Comparison of ENCODE assay signal across 8 cellular contexts in the genomic region with DNA sequence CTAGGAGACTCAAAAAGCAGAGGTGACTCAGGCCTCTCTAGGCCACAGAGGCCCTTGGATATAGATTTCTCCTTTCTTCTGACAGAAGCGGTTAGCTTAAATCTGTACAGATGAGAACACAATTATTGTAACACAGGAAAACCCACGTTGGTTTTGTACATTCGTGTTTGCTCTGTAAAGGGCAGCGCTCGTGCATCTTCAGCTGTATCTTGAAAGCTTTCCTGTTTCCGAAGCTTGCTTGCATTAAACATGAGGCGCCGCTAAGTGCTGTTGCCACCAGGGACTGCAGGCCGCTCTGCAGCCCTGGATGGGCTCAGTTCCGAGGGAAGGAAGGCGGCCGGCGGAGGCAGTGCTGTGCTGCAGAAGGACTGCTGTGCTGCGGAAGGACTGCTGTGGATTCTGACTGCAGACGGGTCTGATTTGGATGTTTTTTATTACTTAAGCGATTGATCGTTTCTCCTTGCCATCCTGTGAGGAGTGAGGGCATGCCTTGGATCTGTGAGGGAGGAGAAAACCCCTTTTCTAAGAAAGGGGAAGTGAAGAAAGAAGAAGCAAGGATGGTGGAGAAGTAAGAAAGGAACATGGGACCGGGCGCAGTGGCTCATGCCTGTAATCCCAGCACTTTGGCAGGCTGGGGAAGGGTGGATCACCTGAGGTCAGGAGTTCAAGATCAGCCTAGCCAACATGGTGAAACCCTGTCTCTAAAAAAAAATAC. TPM values are rescaled to one million over a fixed set of nuclear protein-coding genes. Genes with fewer than 3 reads are reported as not detected.
DNase-seq lines count a peak whose midpoint lies in the region; ATAC-seq, FAIRE-seq and TF ChIP-seq lines count a peak whose summit lies in the region.

No MANE protein-coding gene starts in this region.

- peaks cover 1% of the 10 kb centered on the region for H3K4me1 Mint-ChIP-seq in progenitor cell of endocrine pancreas (ENCODE audit: low read depth)

- no peaks in the 10 kb centered on the region for H3K9me3 Mint-ChIP-seq in progenitor cell of endocrine pancreas (ENCODE audit: low read depth)

- FAIRE-seq in endothelial cell of umbilical vein (lab: Jason Lieb, UNC) = no peak

- H3K27me3 ChIP-seq in IMR-90 (ENCODE audit: control insufficient read depth, insufficient read depth, low read length) = no peaks in the 10 kb centered on the region
- H3K27me3 ChIP-seq in endothelial cell of umbilical vein (ENCODE audit: control insufficient read depth in 2 of 2, insufficient read depth in 2 of 2, low read length in 2 of 2) = no peaks in the 10 kb centered on the region
- H3K27me3 ChIP-seq in prostate gland (replicated peaks; ENCODE audit: insufficient read depth) = no peaks in the 10 kb centered on the region

- no peaks in the 10 kb centered on the region for H3K9me1 ChIP-seq in IMR-90 (ENCODE audit: insufficient read depth, low read length)
- H3K9me1 ChIP-seq in endothelial cell of umbilical vein (replicated peaks; ENCODE audit: control insufficient read depth, extremely low read depth, insufficient read depth, low read length) = no peaks in the 10 kb centered on the region

- no peak overlapping the region for H2BK15ac ChIP-seq in IMR-90 (ENCODE audit: low read depth, low read length)

- H3K4me3 ChIP-seq in IMR-90 (ENCODE audit: insufficient read depth, low read depth, low read length) = no peak overlapping the region
- H3K4me3 ChIP-seq in endothelial cell of umbilical vein (replicated peaks in 1 of 3; ENCODE audit: insufficient read depth in 1 of 3, low read depth in 1 of 3, low read length in 3 of 3) = no peak overlapping the region
- no peak overlapping the region for H3K4me3 ChIP-seq in prostate gland

- H4K5ac ChIP-seq in IMR-90 (ENCODE audit: low read depth, low read length) = no peak overlapping the region

- no peak overlapping the region for H3K27ac Mint-ChIP-seq in progenitor cell of endocrine pancreas

- H3K18ac ChIP-seq in IMR-90 (ENCODE audit: low read depth, low read length) = no peak overlapping the region

- BruUV-seq in IMR-90 (replicated peaks; lab: Mats Ljungman, UMichigan) = no TSS peak
- no TSS peak for BruUV-seq in endothelial cell of umbilical vein (replicated peaks; lab: Mats Ljungman, UMichigan)

- no peak for TF ChIP-seq POLR2A in IMR-90 (IDR thresholded peaks at IDR 0.05; ENCODE audit: low read depth, low read length)
- TF ChIP-seq POLR2A in endothelial cell of umbilical vein (IDR thresholded peaks at IDR 0.05; ENCODE audit: low read depth, low read length) = no peak
- TF ChIP-seq POLR2A in prostate gland (IDR thresholded peaks at IDR 0.05) = no peak

- H3K79me1 ChIP-seq in IMR-90 (ENCODE audit: low read depth in 1 of 2, low read length in 2 of 2) = no peaks in the 10 kb centered on the region

- peaks cover 4% of the 10 kb centered on the region; the same call in 1 of the 2 replicates for H3K4me1 ChIP-seq in IMR-90 (ENCODE audit: control insufficient read depth, insufficient read depth, low read length)
- peaks cover 8% of the 10 kb centered on the region for H3K4me1 ChIP-seq in endothelial cell of umbilical vein (ENCODE audit: control insufficient read depth, extremely low read depth, insufficient read depth, low read length)
- no peaks in the 10 kb centered on the region for H3K4me1 ChIP-seq in prostate gland (replicated peaks)

- no peak overlapping the region for H3K4me3 Mint-ChIP-seq in progenitor cell of endocrine pancreas (ENCODE audit: low read depth)

- H4K91ac ChIP-seq in IMR-90 (ENCODE audit: insufficient read depth, low read depth, low read length) = no peak overlapping the region

- H3K27ac ChIP-seq in IMR-90 (ENCODE audit: insufficient read depth, low read length) = no peak overlapping the region
- H3K27ac ChIP-seq in endothelial cell of umbilical vein (ENCODE audit: insufficient read depth, low read depth, low read length) = no peak overlapping the region
- no peak overlapping the region for H3K27ac ChIP-seq in prostate gland

- H3K36me3 ChIP-seq in IMR-90 (ENCODE audit: control insufficient read depth, insufficient read depth, low read length) (no peaks in the 10 kb centered on the region), endothelial cell of umbilical vein (ENCODE audit: control insufficient read depth in 2 of 2, extremely low read depth in 1 of 2, insufficient read depth in 2 of 2, low read length in 2 of 2) (no peaks in the 10 kb centered on the region), prostate gland (no peaks in the 10 kb centered on the region)

- H3K23ac ChIP-seq in IMR-90 (ENCODE audit: low read depth, low read length) = peak overlapping the region; percentile 52; the same call in 1 of the 2 replicates

- ATAC-seq in IMR-90 (ENCODE audit: low read depth) (peak; percentile 59), GM19035 (IDR thresholded peaks at IDR 0.05; ENCODE audit: unreplicated experiment) (no peak)

- in situ Hi-C loops in IMR-90 (cut with MboI; ENCODE audit: low sequenced_read_pairs) = loop anchor here (10.0 to 25.0 kb wide), 2 partner anchors 250 to 537 kb away; no protein-coding TSS in a partner anchor

- H2AFZ ChIP-seq in IMR-90 (replicated peaks; ENCODE audit: low read length, poor library complexity) = peak overlapping the region; percentile 66
- H2AFZ ChIP-seq in endothelial cell of umbilical vein (ENCODE audit: low read depth, low read length) = peak overlapping the region; percentile 67

- H3K9ac ChIP-seq in IMR-90 (ENCODE audit: low read depth, low read length) = peak overlapping the region; percentile 68; the same call in 1 of the 2 replicates
- no peak overlapping the region for H3K9ac ChIP-seq in endothelial cell of umbilical vein (replicated peaks; ENCODE audit: extremely low read depth, insufficient read depth, low read length)

- peak overlapping the region; percentile 56 for H2BK120ac ChIP-seq in IMR-90 (ENCODE audit: low read depth, low read length)

- intact Hi-C loops in IMR-90 (cut with micrococcal nuclease) = loop anchor here (5.0 to 10.0 kb wide), 4 partner anchors 120 to 573 kb away; no protein-coding TSS in a partner anchor
- intact Hi-C loops in endothelial cell of umbilical vein (cut with micrococcal nuclease) = no loop called here
- intact Hi-C loops in prostate gland (cut with DNase I) = no loop called here

- H3K56ac ChIP-seq in IMR-90 (ENCODE audit: extremely low read depth, insufficient read depth, low read length) = no peak overlapping the region

- H3K27me3 Mint-ChIP-seq in progenitor cell of endocrine pancreas = peaks cover 20% of the 10 kb centered on the region

- H2BK20ac ChIP-seq in IMR-90 (ENCODE audit: low read depth, low read length) = no peak overlapping the region

- H3K36me3 Mint-ChIP-seq in progenitor cell of endocrine pancreas (ENCODE audit: insufficient read depth) = no peaks in the 10 kb centered on the region

- dilution Hi-C loops in IMR-90 (cut with HindIII; ENCODE audit: low sequenced_read_pairs, unreplicated experiment) = no loop called here
- dilution Hi-C loops in endothelial cell of umbilical vein (cut with MboI; ENCODE audit: extremely low pct_ligation_motif_present, low sequenced_read_pairs) = no loop called here

- peak; percentile 18; the same call in 1 of the 2 replicates for TF ChIP-seq RAD21 in IMR-90 (IDR thresholded peaks at IDR 0.05; ENCODE audit: low read length)

- 32% methylated on average over 16 of the region's 19 CpGs; no CpG with 5 or more reads in 1 of the 2 experiments for WGBS in IMR-90 (ENCODE audit: extremely low coverage in 2 of 2, insufficient read length in 1 of 2), 2 experiments
- WGBS in prostate gland = 56% methylated on average over 19 of the region's 19 CpGs

- CTCF ChIA-PET in IMR-90 (lab: Yijun Ruan, JAX) (interaction anchor here (0.6 kb wide), 1 partner anchor 267 kb away, joined by 3 read pairs; no protein-coding TSS in a partner anchor), endothelial cell of umbilical vein (lab: Charles Lee) (interaction anchor here (0.7 to 1.8 kb wide), 3 partner anchors 10 to 255 kb away, joined by 4 to 7 read pairs (median 5); no protein-coding TSS in a partner anchor)

- H3K4me2 ChIP-seq in IMR-90 (ENCODE audit: low read depth, low read length) = no peak overlapping the region; the same call in 1 of the 2 replicates
- H3K4me2 ChIP-seq in endothelial cell of umbilical vein (ENCODE audit: insufficient read depth, low read length) = no peak overlapping the region

- peak; percentile 37 for DNase-seq in stimulated activated CD4-positive, alpha-beta T cell treated with anti-CD3 and anti-CD28 coated beads, Interleukin-15, amount 100 ng/mL, for 24 hours
- no peak for DNase-seq in stimulated activated CD4-positive, alpha-beta T cell treated with anti-CD3 and anti-CD28 coated beads, Interleukin-4, amount 100 ng/mL, for 24 hours
- DNase-seq in IMR-90 (peak; percentile 38), endothelial cell of umbilical vein (ENCODE audit: low read depth, low spot score) (no peak), progenitor cell of endocrine pancreas (ENCODE audit: low spot score, unreplicated experiment) (no peak), prostate gland (ENCODE audit: low spot score) (no peak), NCI-H226 (no peak)

- no peaks in the 10 kb centered on the region for H3K79me2 ChIP-seq in endothelial cell of umbilical vein (ENCODE audit: control insufficient read depth, insufficient read depth, low read length)

- H2AK5ac ChIP-seq in IMR-90 (ENCODE audit: low read depth, low read length) = 0 out of 2 replicates have a peak overlapping the region, but pooled peaks have one; percentile 23

- POLR2A ChIA-PET in IMR-90 (lab: Charles Lee; ENCODE audit: unreplicated experiment) = interaction anchor here (0.6 kb wide), 1 partner anchor 219 kb away, joined by 3 read pairs; no protein-coding TSS in a partner anchor
- POLR2A ChIA-PET in endothelial cell of umbilical vein (lab: Charles Lee) = no interaction called here

- TF ChIP-seq CTCF in IMR-90 (conservative IDR thresholded peaks at IDR 0.05; ENCODE audit: low read depth, low read length) (peak; percentile 19; the same call in 1 of the 2 replicates), endothelial cell of umbilical vein (IDR thresholded peaks at IDR 0.05; ENCODE audit: extremely low read depth in 1 of 2, insufficient read depth in 1 of 2, low read depth in 1 of 2, low read length in 2 of 2) (peak in 1 of 2 donors; percentile 10), progenitor cell of endocrine pancreas (IDR thresholded peaks at IDR 0.05; ENCODE audit: unreplicated experiment) (peak; percentile 33), prostate gland (IDR thresholded peaks at IDR 0.05) (no peak)

- no peak overlapping the region for H3K14ac ChIP-seq in IMR-90 (replicated peaks; ENCODE audit: low read depth, low read length)

- H3K9me3 ChIP-seq in IMR-90 (ENCODE audit: control insufficient read depth, insufficient read depth, low read length) (no peaks in the 10 kb centered on the region), endothelial cell of umbilical vein (replicated peaks; ENCODE audit: control insufficient read depth, insufficient read depth, low read length) (no peaks in the 10 kb centered on the region), prostate gland (no peaks in the 10 kb centered on the region)

- H2BK5ac ChIP-seq in IMR-90 (ENCODE audit: low read depth, low read length, poor library complexity, severe bottlenecking) = no peak overlapping the region

- H4K8ac ChIP-seq in IMR-90 (ENCODE audit: low read depth in 2 of 2, low read length in 2 of 2) = peak overlapping the region in 1 of 2 experiments; percentile 60; a peak in 1 of 4 replicates

- no peak overlapping the region for H2AK9ac ChIP-seq in IMR-90 (replicated peaks; ENCODE audit: low read depth, low read length, poor library complexity)

- H4K20me1 ChIP-seq in IMR-90 (ENCODE audit: insufficient read depth, low read length) (no peaks in the 10 kb centered on the region), endothelial cell of umbilical vein (replicated peaks; ENCODE audit: control insufficient read depth, extremely low read depth, insufficient read depth, low read length) (no peaks in the 10 kb centered on the region)

- H3K4ac ChIP-seq in IMR-90 (ENCODE audit: low read depth, low read length) = no peak overlapping the region

RNA-seq across cellular contexts. Expression of gene FHIP2A, which starts 53.4 kb away (rescaled TPM):
- total RNA-seq in IMR-90 (2012; rRNA removed) (16.5 and 21.7 TPM in 2 replicates), endothelial cell of umbilical vein (34.8 and 39.6 TPM in 2 replicates), progenitor cell of endocrine pancreas (22.7 and 22.9 TPM in 2 replicates), prostate gland (10 to 100 TPM; 22.1 to 41.0 TPM)
- polyA plus RNA-seq in IMR-90 (2012; rRNA removed) (8.9 and 10.7 TPM in 2 replicates), endothelial cell of umbilical vein (10.5 and 13.3 TPM in 2 replicates)
- 2.5 and 7.1 TPM in 2 replicates for polyA plus RNA-seq in IMR-90 (2012; cell fraction: cytosol; rRNA removed)
- 39.6 and 46.5 TPM in 2 replicates for polyA plus RNA-seq in IMR-90 (2012; cell fraction: nucleus; rRNA removed; ENCODE audit: low replicate concordance)
- 8.3 and 8.7 TPM in 2 replicates for polyA plus RNA-seq in endothelial cell of umbilical vein (2011; cell fraction: cytosol; rRNA removed)
- polyA plus RNA-seq in endothelial cell of umbilical vein (2011; cell fraction: nucleus; rRNA removed) = 50.7 and 58.3 TPM in 2 replicates
- polyA plus RNA-seq in endothelial cell of umbilical vein (2012) = 21.1 and 24.6 TPM in 2 replicates
- polyA minus RNA-seq in endothelial cell of umbilical vein = 30.5 and 39.0 TPM in 2 replicates
- 18.3 TPM for polyA minus RNA-seq in endothelial cell of umbilical vein (2011; cell fraction: cytosol; rRNA and poly(A)+ RNA removed)
- polyA minus RNA-seq in endothelial cell of umbilical vein (2011; cell fraction: nucleus; rRNA and poly(A)+ RNA removed) = 59.9 and 64.7 TPM in 2 replicates

Comparison
In these comparisons a context has a peak if more than half of its experiments do, and no peak if none do; other contexts are left out.
1. DNase-seq: peak in stimulated activated CD4-positive, alpha-beta T cell treated with anti-CD3 and anti-CD28 coated beads, Interleukin-15, amount 100 ng/mL, for 24 hours (single experiment) and IMR-90 (single experiment); none in stimulated activated CD4-positive, alpha-beta T cell treated with anti-CD3 and anti-CD28 coated beads, Interleukin-4, amount 100 ng/mL, for 24 hours (single experiment), endothelial cell of umbilical vein (single experiment), progenitor cell of endocrine pancreas (single experiment), prostate gland (single experiment) and NCI-H226 (single experiment).
2. CTCF ChIP-seq: peak in IMR-90 (single experiment) and progenitor cell of endocrine pancreas (single experiment); none in prostate gland (0 of 4).